Comparison of ENCODE assay signal across 8 cellular contexts in genomic region chr17:72030067-72030899, GRCh38.
DNase-seq lines count a peak whose midpoint lies in the region; ATAC-seq and TF ChIP-seq lines count a peak whose summit lies in the region.

No MANE protein-coding gene starts in this region.

- H3K4me1 ChIP-seq in right lobe of liver, result peaks cover 0 to 6% (median 0%) of the 10 kb centered on the region in 4 donors

- peak overlapping the region; percentile 67 to 82 for H3K4me3 Mint-ChIP-seq in stimulated activated naive CD8-positive, alpha-beta T cell treated with anti-CD3 and anti-CD28 coated beads, Interleukin-15, amount 100 ng/mL, for 72 hours

- H3K27ac ChIP-seq in dorsolateral prefrontal cortex, result peak overlapping the region in 32 of 59 donors; percentile 3 to 73 (median 44)
- H3K27ac ChIP-seq in right lobe of liver, result no peak overlapping the region

- WGBS in right lobe of liver (ENCODE audit: insufficient coverage, low coverage, low lambda C conversion rate, missing lambda C conversion rate), result 11% methylated on average over 10 of the region's 22 CpGs

- DNase-seq in DMS153 treated with DMSO at 0.1 percent for 48 hours (lab: John Stamatoyannopoulos, UW; ENCODE audit: unreplicated experiment) (peak; percentile 57), SHP77 treated with DMSO at 0.1 percent for 48 hours (lab: John Stamatoyannopoulos, UW) (peak; percentile 50), dorsolateral prefrontal cortex (peak in 9 of 10 donors; percentile 7 to 53 (median 46)), right lobe of liver (no peak), HUDEP-2 (lab: John Stamatoyannopoulos, UW; ENCODE audit: unreplicated experiment in 76 of 76) (no peak)
- peak; percentile 17 to 18 for DNase-seq in stimulated activated naive CD8-positive, alpha-beta T cell treated with anti-CD3 and anti-CD28 coated beads, Interleukin-15, amount 100 ng/mL, for 72 hours

- peaks cover 0 to 2% (median 0%) of the 10 kb centered on the region in 45 donors for H3K27me3 ChIP-seq in dorsolateral prefrontal cortex
- no peaks in the 10 kb centered on the region for H3K27me3 ChIP-seq in right lobe of liver

- no peaks in the 10 kb centered on the region for H3K36me3 ChIP-seq in right lobe of liver

- ATAC-seq in GM19328 (IDR thresholded peaks at IDR 0.05; ENCODE audit: unreplicated experiment) (peak; percentile 81), HG03354 (IDR thresholded peaks at IDR 0.05; ENCODE audit: poor library complexity, severe bottlenecking, unreplicated experiment) (peak; percentile 90), right lobe of liver (peak; percentile 47 to 84 (median 54))
- peak; percentile 73 for ATAC-seq in stimulated activated naive CD8-positive, alpha-beta T cell treated with anti-CD3 and anti-CD28 coated beads, Interleukin-15, amount 100 ng/mL, for 72 hours

- no peak for TF ChIP-seq POLR2A in right lobe of liver (IDR thresholded peaks at IDR 0.05)

- peaks cover 16% of the 10 kb centered on the region for H3K4me1 Mint-ChIP-seq in stimulated activated naive CD8-positive, alpha-beta T cell treated with anti-CD3 and anti-CD28 coated beads, Interleukin-15, amount 100 ng/mL, for 72 hours

- peaks cover 9% of the 10 kb centered on the region for H3K27me3 Mint-ChIP-seq in stimulated activated naive CD8-positive, alpha-beta T cell treated with anti-CD3 and anti-CD28 coated beads, Interleukin-15, amount 100 ng/mL, for 72 hours

- H3K9me3 ChIP-seq in right lobe of liver, result no peaks in the 10 kb centered on the region

- intact Hi-C loops in dorsolateral prefrontal cortex (cut with DNase I) (no loop called here), right lobe of liver (cut with DNase I) (no loop called here)

- TF ChIP-seq CTCF in dorsolateral prefrontal cortex (IDR thresholded peaks at IDR 0.05 in 54 of 56, conservative IDR thresholded peaks at IDR 0.05 in 2 of 56; ENCODE audit: low read depth in 1 of 56, partially characterized antibody in 56 of 56) (peak in 47 of 56 donors; percentile 10 to 59 (median 38)), right lobe of liver (IDR thresholded peaks at IDR 0.05) (peak in 2 of 4 donors; percentile 8 to 35)

- peak overlapping the region; percentile 82 to 85 for H3K27ac Mint-ChIP-seq in stimulated activated naive CD8-positive, alpha-beta T cell treated with anti-CD3 and anti-CD28 coated beads, Interleukin-15, amount 100 ng/mL, for 72 hours

- H3K9me3 Mint-ChIP-seq in stimulated activated naive CD8-positive, alpha-beta T cell treated with anti-CD3 and anti-CD28 coated beads, Interleukin-15, amount 100 ng/mL, for 72 hours, result no peaks in the 10 kb centered on the region

- H3K4me3 ChIP-seq in dorsolateral prefrontal cortex (peak overlapping the region; percentile 33 to 74 (median 61)), right lobe of liver (peak overlapping the region in 2 of 3 donors; percentile 29 to 37)

Comparison
In these comparisons a context has a peak if more than half of its experiments do, and no peak if none do; other contexts are left out.
1. DNase-seq: peak in DMS153 treated with DMSO at 0.1 percent for 48 hours (single experiment), SHP77 treated with DMSO at 0.1 percent for 48 hours (single experiment), dorsolateral prefrontal cortex (9 of 10) and stimulated activated naive CD8-positive, alpha-beta T cell treated with anti-CD3 and anti-CD28 coated beads, Interleukin-15, amount 100 ng/mL, for 72 hours (2 of 2); none in right lobe of liver (0 of 3) and HUDEP-2 (0 of 76).
2. H3K27ac ChIP-seq: peak in dorsolateral prefrontal cortex (32 of 59); none in right lobe of liver (0 of 3).
3. Peak in every context shown above with its lines, with median percentiles within 50 percentile points of each other: ATAC-seq.